8 cellular contexts compared by ENCODE assay signal in the genomic region with DNA sequence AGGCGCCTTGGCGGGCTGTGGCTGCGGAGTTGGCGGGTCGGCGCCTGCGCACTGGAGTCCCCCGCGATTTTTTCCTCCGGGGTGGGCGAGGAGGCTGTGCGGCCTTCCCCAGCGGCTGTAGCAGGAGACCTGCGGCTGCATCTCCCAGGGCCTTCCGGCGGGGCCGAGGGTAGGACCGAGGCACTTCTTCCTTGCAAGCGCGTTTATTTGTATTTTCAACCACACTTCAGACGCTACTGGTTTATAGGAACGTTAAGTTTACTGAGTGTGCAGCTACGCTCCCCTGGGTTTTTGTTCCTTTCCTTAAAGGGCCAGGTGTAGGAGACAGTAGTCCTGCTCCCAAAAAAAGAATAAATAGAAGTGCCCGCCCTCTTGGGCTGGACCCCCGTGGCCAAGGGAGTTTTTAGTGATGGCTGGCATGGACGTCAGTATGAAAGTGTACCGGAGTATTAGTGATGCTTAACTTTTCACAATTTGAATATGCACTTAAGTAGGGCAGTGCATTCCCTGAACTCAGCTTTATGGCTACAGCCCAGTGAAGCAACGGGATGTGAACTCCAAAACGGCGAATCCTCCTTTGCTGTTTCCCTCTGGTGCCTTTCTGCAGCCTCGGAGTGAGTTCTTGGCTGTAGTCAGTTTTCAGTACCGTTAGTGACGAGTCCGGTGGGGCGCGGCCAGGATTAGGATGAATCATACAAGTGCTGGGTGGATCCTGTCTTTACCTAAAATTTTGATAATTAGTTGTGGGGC. TPM values are rescaled to one million over a fixed set of nuclear protein-coding genes. Genes with fewer than 3 reads are reported as not detected.
DNase-seq lines count a peak whose midpoint lies in the region; ATAC-seq and TF ChIP-seq lines count a peak whose summit lies in the region.

No MANE protein-coding gene starts in this region.

- H3K27me3 ChIP-seq in liver (ENCODE audit: control insufficient read depth in 4 of 4, insufficient read depth in 4 of 4, low read length in 3 of 4) = no peaks in the 10 kb centered on the region

- TF ChIP-seq CTCF in liver (IDR thresholded peaks at IDR 0.05; ENCODE audit: low read depth, low read length, missing input control) = no peak

- H3K4me3 ChIP-seq in liver (ENCODE audit: low read depth in 1 of 3, low read length in 3 of 3) = peak overlapping the region; percentile 53 to 99 (median 89)

- H3K36me3 ChIP-seq in liver (ENCODE audit: control insufficient read depth in 4 of 4, insufficient read depth in 3 of 4, low read depth in 1 of 4, low read length in 3 of 4) = no peaks in the 10 kb centered on the region

- ATAC-seq in HG03060 (IDR thresholded peaks at IDR 0.05; ENCODE audit: low read depth, unreplicated experiment) = peak; percentile 18

- WGBS in liver = under 1% methylated on average over 36 of the region's 36 CpGs

- peak overlapping the region; percentile 87 to 97 for H3K9ac ChIP-seq in liver (ENCODE audit: low read depth in 1 of 2, low read length in 2 of 2)

- no peaks in the 10 kb centered on the region for H3K9me3 ChIP-seq in liver (ENCODE audit: control insufficient read depth in 4 of 4, low read length in 3 of 4)

- H3K27ac ChIP-seq in liver (ENCODE audit: low read depth in 1 of 2, low read length in 2 of 2) = peak overlapping the region; percentile 86 to 98

- DNase-seq in SIG-M5 treated with dmso at 0.1 percent for 504 hours (lab: John Stamatoyannopoulos, UW; ENCODE audit: unreplicated experiment) (peak; percentile 71), SIG-M5 (lab: John Stamatoyannopoulos, UW) (no peak), NCI-H460 (ENCODE audit: extremely low read depth, low read depth) (peak; percentile 64), dermis blood vessel endothelial cell (peak; percentile 77)
- peak; percentile 86 to 88 for DNase-seq in activated CD4-positive, alpha-beta T cell treated with anti-CD3 and anti-CD28 coated beads, Interleukin-2, amount 50 U/mL, for 4 hours
- peak; percentile 95 for DNase-seq in stimulated activated CD4-positive, alpha-beta T cell treated with anti-CD3 and anti-CD28 coated beads, Interleukin-4, amount 100 ng/mL, for 1 hour

- TF ChIP-seq RAD21 in liver (IDR thresholded peaks at IDR 0.05) = no peak

- H3K4me1 ChIP-seq in liver (ENCODE audit: control insufficient read depth in 4 of 4, insufficient read depth in 4 of 4, low read length in 3 of 4) = peaks cover 8 to 18% (median 13%) of the 10 kb centered on the region in 4 donors

TF ChIP-seq in liver, 16 proteins besides CTCF, POLR2A, EP300 and RAD21:
- TF ChIP-seq GABPA (IDR thresholded peaks at IDR 0.05 in 1 of 2, conservative IDR thresholded peaks at IDR 0.05 in 1 of 2) (peak in 1 of 2 donors; percentile 38), JUND (IDR thresholded peaks at IDR 0.05) (peak in 1 of 2 donors; percentile 58), RXRA (IDR thresholded peaks at IDR 0.05) (no peak), YY1 (IDR thresholded peaks at IDR 0.05) (no peak), MAX (IDR thresholded peaks at IDR 0.05) (no peak), FOXA2 (IDR thresholded peaks at IDR 0.05) (no peak)
- TF ChIP-seq, protein P1, sequence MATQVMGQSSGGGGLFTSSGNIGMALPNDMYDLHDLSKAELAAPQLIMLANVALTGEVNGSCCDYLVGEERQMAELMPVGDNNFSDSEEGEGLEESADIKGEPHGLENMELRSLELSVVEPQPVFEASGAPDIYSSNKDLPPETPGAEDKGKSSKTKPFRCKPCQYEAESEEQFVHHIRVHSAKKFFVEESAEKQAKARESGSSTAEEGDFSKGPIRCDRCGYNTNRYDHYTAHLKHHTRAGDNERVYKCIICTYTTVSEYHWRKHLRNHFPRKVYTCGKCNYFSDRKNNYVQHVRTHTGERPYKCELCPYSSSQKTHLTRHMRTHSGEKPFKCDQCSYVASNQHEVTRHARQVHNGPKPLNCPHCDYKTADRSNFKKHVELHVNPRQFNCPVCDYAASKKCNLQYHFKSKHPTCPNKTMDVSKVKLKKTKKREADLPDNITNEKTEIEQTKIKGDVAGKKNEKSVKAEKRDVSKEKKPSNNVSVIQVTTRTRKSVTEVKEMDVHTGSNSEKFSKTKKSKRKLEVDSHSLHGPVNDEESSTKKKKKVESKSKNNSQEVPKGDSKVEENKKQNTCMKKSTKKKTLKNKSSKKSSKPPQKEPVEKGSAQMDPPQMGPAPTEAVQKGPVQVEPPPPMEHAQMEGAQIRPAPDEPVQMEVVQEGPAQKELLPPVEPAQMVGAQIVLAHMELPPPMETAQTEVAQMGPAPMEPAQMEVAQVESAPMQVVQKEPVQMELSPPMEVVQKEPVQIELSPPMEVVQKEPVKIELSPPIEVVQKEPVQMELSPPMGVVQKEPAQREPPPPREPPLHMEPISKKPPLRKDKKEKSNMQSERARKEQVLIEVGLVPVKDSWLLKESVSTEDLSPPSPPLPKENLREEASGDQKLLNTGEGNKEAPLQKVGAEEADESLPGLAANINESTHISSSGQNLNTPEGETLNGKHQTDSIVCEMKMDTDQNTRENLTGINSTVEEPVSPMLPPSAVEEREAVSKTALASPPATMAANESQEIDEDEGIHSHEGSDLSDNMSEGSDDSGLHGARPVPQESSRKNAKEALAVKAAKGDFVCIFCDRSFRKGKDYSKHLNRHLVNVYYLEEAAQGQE (IDR thresholded peaks at IDR 0.05) = peak; percentile 26

RNA-seq across cellular contexts. Expression of gene FBXO5, which starts 1.0 kb away (rescaled TPM):
- 23.7 and 27.0 TPM in 2 replicates for total RNA-seq in NCI-H460 (2014; rRNA removed; shearing (Covaris generic))
- 22.8 and 34.9 TPM in 2 replicates for polyA plus RNA-seq in NCI-H460 (2014; cell fraction: nucleus; rRNA removed)
- 10.9 and 24.5 TPM in 2 replicates for total RNA-seq in dermis blood vessel endothelial cell
- 10 to 100 TPM in 1 of 2 donors, 1 to 10 TPM in 1; 1.8 to 32.1 TPM for total RNA-seq in liver
- polyA plus RNA-seq in liver = 1 to 10 TPM; 1.5 to 1.9 TPM

RNA-seq across cellular contexts. Expression of gene MTRF1L, which starts 18.7 kb away (rescaled TPM):
- total RNA-seq in NCI-H460 (2014; rRNA removed; shearing (Covaris generic)) = 14.8 and 18.0 TPM in 2 replicates
- 7.7 and 14.6 TPM in 2 replicates for polyA plus RNA-seq in NCI-H460 (2014; cell fraction: nucleus; rRNA removed)
- 20.8 and 24.8 TPM in 2 replicates for total RNA-seq in dermis blood vessel endothelial cell
- total RNA-seq in liver = 10 to 100 TPM in 1 of 2 donors, 1 to 10 TPM in 1; 6.1 to 10.7 TPM
- polyA plus RNA-seq in liver = 10 to 100 TPM in 1 of 2 donors, 1 to 10 TPM in 1; 6.2 to 11.1 TPM
